ENCODE assay signal across 8 cellular contexts in genomic region chr9:87713278-87713989, GRCh38. TPM values are rescaled to one million over a fixed set of nuclear protein-coding genes. Genes with fewer than 3 reads are reported as not detected.
A peak's percentile ranks its signal among the peaks of the same experiment; 100 is the strongest.
DNase-seq lines count a peak whose midpoint lies in the region; ATAC-seq and TF ChIP-seq lines count a peak whose summit lies in the region.

No MANE protein-coding gene starts in this region.

- no peaks in the 10 kb centered on the region for H3K79me2 ChIP-seq in PC-3 (ENCODE audit: low read length)

- no peaks in the 10 kb centered on the region for H3K27me3 ChIP-seq in PC-3 (ENCODE audit: low read length)

- intact Hi-C loops in PC-3 (cut with micrococcal nuclease) = no loop called here

- POLR2A ChIA-PET in PC-3 (lab: Charles Lee; ENCODE audit: unreplicated experiment) = no interaction called here

- CTCF ChIA-PET in PC-3 (lab: Charles Lee) = no interaction called here

- ATAC-seq in PC-3 = peak; percentile 91
- no peak for ATAC-seq in GM21423 (IDR thresholded peaks at IDR 0.05; ENCODE audit: unreplicated experiment)
- ATAC-seq in GM19463 (IDR thresholded peaks at IDR 0.05; ENCODE audit: unreplicated experiment) = no peak
- no peak for ATAC-seq in GM18519 (IDR thresholded peaks at IDR 0.05; ENCODE audit: low FRiP score, unreplicated experiment)

- H3K4me3 ChIP-seq in PC-3 (ENCODE audit: low read length) (peak overlapping the region; percentile 55), skin epidermis (no peak overlapping the region)

- no peaks in the 10 kb centered on the region for H3K36me3 ChIP-seq in PC-3 (ENCODE audit: low read depth, low read length)

- peak overlapping the region; percentile 23; the same call in 1 of the 2 replicates for H2AFZ ChIP-seq in PC-3 (ENCODE audit: low read length)

- peaks cover 33% of the 10 kb centered on the region for H3K4me1 Mint-ChIP-seq in brain

- H3K27ac Mint-ChIP-seq in brain = peak overlapping the region in 4 of 5 experiments; percentile 28 to 48 (median 36)

- DNase-seq in CD1c-positive myeloid dendritic cell (ENCODE audit: extremely low spot score) (peak; percentile 96), PC-3 (peak; percentile 92), iris pigment epithelial cell (ENCODE audit: low read depth) (peak; percentile 100)

- peak overlapping the region; percentile 95 for H3K27ac ChIP-seq in PC-3 (ENCODE audit: low read length)
- H3K27ac ChIP-seq in skin epidermis = peak overlapping the region in 20 of 21 experiments; percentile 28 to 92 (median 70)

- H3K4me2 ChIP-seq in PC-3 (ENCODE audit: low read length) = peak overlapping the region; percentile 77

- TF ChIP-seq CTCF in PC-3 (conservative IDR thresholded peaks at IDR 0.05; ENCODE audit: low read depth, low read length) (no peak), brain (conservative IDR thresholded peaks at IDR 0.05) (no peak)

- peaks cover 34% of the 10 kb centered on the region for H3K4me1 ChIP-seq in PC-3 (ENCODE audit: insufficient read depth, low read length)

- H3K9me3 ChIP-seq in PC-3 (ENCODE audit: low read length) = no peaks in the 10 kb centered on the region

- H3K36me3 Mint-ChIP-seq in brain = peaks cover 12% of the 10 kb centered on the region

- peaks cover 0 to 8% (median 0%) of the 10 kb centered on the region in 5 experiments for H3K9me3 Mint-ChIP-seq in brain

- H3F3A ChIP-seq in PC-3 (ENCODE audit: low read length, unreplicated experiment) = no peaks in the 10 kb centered on the region

- no peaks in the 10 kb centered on the region for H4K20me1 ChIP-seq in PC-3 (ENCODE audit: low read length)

- no peak overlapping the region for H3K4me3 Mint-ChIP-seq in brain

- no TSS peak for BruUV-seq in PC-3 (replicated peaks; lab: Mats Ljungman, UMichigan)

- H3K9ac ChIP-seq in PC-3 (ENCODE audit: low read length) = peak overlapping the region; percentile 72

- peaks cover 2% of the 10 kb centered on the region for H3K27me3 Mint-ChIP-seq in brain

- H3K9me2 ChIP-seq in PC-3 (replicated peaks; ENCODE audit: low read length) = no peaks in the 10 kb centered on the region

RNA-seq across cellular contexts. Expression of gene CTSL, which starts 12.5 kb away (rescaled TPM):
- 63.2 and 71.7 TPM in 2 replicates for total RNA-seq in PC-3 (2014; rRNA removed)
- polyA plus RNA-seq in brain (ENCODE audit: insufficient read depth, low read depth, low replicate concordance) = 32.4 TPM
